22 cellular contexts compared by ENCODE assay signal in the genomic region with DNA sequence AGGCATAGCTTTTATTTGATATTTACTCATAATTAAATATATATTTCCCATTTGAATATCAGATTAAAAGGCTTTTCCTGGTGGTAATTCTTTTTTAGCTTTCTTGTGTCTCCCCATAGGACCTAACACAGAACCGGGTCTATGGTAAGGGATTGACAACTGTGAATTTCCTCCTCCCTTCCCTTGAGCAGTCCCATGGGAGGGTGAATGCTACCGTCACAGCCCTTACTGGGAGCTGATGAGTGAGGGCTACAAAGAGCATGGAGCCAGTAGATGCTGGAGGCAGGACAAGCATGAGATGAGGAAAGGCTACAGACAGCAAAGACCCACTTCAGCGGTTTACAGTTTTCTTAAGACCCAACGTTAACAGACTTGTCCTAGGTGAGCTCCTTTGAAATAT.
"Had no signal": no experiment of that assay in that cellular context is flagged by ENCODE, and none has a peak within 500 bp of the region (broad histone marks: within the 10 kb centered on the region; RNA-seq: fewer than 3 reads in every experiment).

No MANE protein-coding gene starts in this region.

- H3K27ac Mint-ChIP-seq: immature natural killer cell, mesothelial cell of epicardium had no signal

- H3K9me3 Mint-ChIP-seq: immature natural killer cell, mesothelial cell of epicardium, naive B cell had no signal

- ATAC-seq: gastrocnemius medialis, left lung, lower lobe of right lung, mucosa of descending colon had no signal

- H3K4me2 ChIP-seq: hepatocyte had no signal

- H3K4me3 Mint-ChIP-seq: immature natural killer cell, mesothelial cell of epicardium, naive B cell had no signal

- H3K27me3 Mint-ChIP-seq: naive B cell had no signal

- H2AFZ ChIP-seq: hepatocyte had no signal

- DNase-seq: dermis blood vessel endothelial cell; dorsolateral prefrontal cortex; effector CD4-positive, alpha-beta T cell; effector memory CD4-positive, alpha-beta T cell; esophagus squamous epithelium; foreskin melanocyte; gastrocnemius medialis; glutamatergic neuron; head of caudate nucleus; hypothalamus; immature natural killer cell; islet precursor cell; kidney; kidney glomerular epithelial cell; left lung; lower lobe of right lung; mesenchymal stem cell; mucosa of descending colon; naive B cell had no signal

- H3K4me1 Mint-ChIP-seq: immature natural killer cell had no signal

- H3K9me3 ChIP-seq: esophagus squamous epithelium, gastrocnemius medialis, left lung, lower lobe of right lung, mucosa of descending colon had no signal

- H3K36me3 ChIP-seq: esophagus squamous epithelium, gastrocnemius medialis, left lung, lower lobe of right lung had no signal

- H3K27me3 ChIP-seq: dorsolateral prefrontal cortex, esophagus squamous epithelium, gastrocnemius medialis, hepatocyte, left lung had no signal

- H3K27ac ChIP-seq: coronary artery, dorsolateral prefrontal cortex, hepatocyte, left lung, lower lobe of right lung had no signal

- H3K4me3 ChIP-seq: coronary artery, dorsolateral prefrontal cortex, esophagus squamous epithelium, gastrocnemius medialis, hepatocyte, left lung, lower lobe of right lung, mucosa of descending colon had no signal
